ENCODE assay signal across 8 cellular contexts in the genomic region with DNA sequence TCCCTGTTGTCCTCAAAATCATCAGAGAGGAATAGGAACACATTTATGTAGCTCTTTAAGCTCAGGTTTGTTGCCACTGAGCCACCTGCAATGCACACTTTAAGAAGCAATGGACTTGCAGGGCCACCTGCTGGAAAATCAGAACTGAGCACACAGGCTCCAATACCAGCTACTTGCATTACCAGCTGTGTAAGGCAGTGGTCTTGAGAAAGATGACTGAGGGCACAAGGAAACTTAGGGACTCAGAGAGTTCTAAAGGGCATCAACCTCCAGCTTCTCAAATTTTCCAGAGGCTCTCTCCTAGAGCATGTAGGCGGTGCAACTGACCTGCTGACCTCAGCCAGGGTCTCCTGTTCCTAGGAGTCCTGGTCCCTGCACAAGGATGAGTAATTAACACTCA. TPM values are rescaled to one million over a fixed set of nuclear protein-coding genes. Genes with fewer than 3 reads are reported as not detected.
DNase-seq lines count a peak whose midpoint lies in the region; ATAC-seq, FAIRE-seq and TF ChIP-seq lines count a peak whose summit lies in the region.

No MANE protein-coding gene starts in this region.

- in situ Hi-C loops in K562 (cut with MboI): no loop called here

- DNase-seq in BJ (ENCODE audit: low read depth) (no peak), M059J (ENCODE audit: low read depth) (peak; percentile 50), SW480 (ENCODE audit: low spot score) (peak; percentile 65), K562 (ENCODE audit: extremely low read depth in 1 of 4, low spot score in 3 of 4) (peak in 1 of 4 experiments; percentile 46), right lobe of liver (peak in 1 of 3 donors; percentile 75), substantia nigra (lab: John Stamatoyannopoulos, UW) (peak in 13 of 49 donors; percentile 10 to 69 (median 32)), HTR-8/SVneo (ENCODE audit: insufficient read length, low spot score) (no peak)

- no peak overlapping the region for H2AFZ ChIP-seq in K562 (ENCODE audit: low read depth, low read length)

- POLR2A ChIA-PET in BJ (lab: Charles Lee): no interaction called here
- POLR2A ChIA-PET in K562 (lab: Yijun Ruan, JAX): no interaction called here

- H3K27ac ChIP-seq in K562 (ENCODE audit: extremely low read depth, low read depth, low read length) (no peak overlapping the region), right lobe of liver (no peak overlapping the region), substantia nigra (ENCODE audit: low read depth, low read length, poor library complexity, severe bottlenecking) (peak overlapping the region; percentile 11)

- CTCF ChIA-PET in BJ (lab: Yijun Ruan, JAX) (interaction anchor here (1.1 to 3.0 kb wide), 5 partner anchors 15 to 298 kb away, joined by 3 to 24 read pairs (median 3); no protein-coding TSS in a partner anchor), K562 (lab: Yijun Ruan, JAX; ENCODE audit: low intra/inter-chr PET ratio) (interaction anchor here (0.6 kb wide), 2 partner anchors 34 to 140 kb away, joined by 3 read pairs; no protein-coding TSS in a partner anchor)

- peaks cover 13% of the 10 kb centered on the region for H3K27me3 ChIP-seq in BJ (ENCODE audit: control insufficient read depth, insufficient read depth, low read length)
- no peaks in the 10 kb centered on the region for H3K27me3 ChIP-seq in K562 (ENCODE audit: control insufficient read depth in 2 of 2, insufficient read depth in 2 of 2, low read length in 2 of 2)
- H3K27me3 ChIP-seq in right lobe of liver: no peaks in the 10 kb centered on the region

- H3K4me3 ChIP-seq in BJ (ENCODE audit: low read depth, low read length) (no peak overlapping the region), K562 (no peak overlapping the region), right lobe of liver (no peak overlapping the region)

- TF ChIP-seq CTCF in BJ (IDR thresholded peaks at IDR 0.05; ENCODE audit: insufficient read depth, low read depth, low read length): peak; percentile 45
- peak; percentile 45 to 59 (median 46); a peak in 5 of 6 replicates for TF ChIP-seq CTCF in K562 (IDR thresholded peaks at IDR 0.05 in 2 of 3, conservative IDR thresholded peaks at IDR 0.05 in 1 of 3; ENCODE audit: insufficient read depth in 2 of 3, low read depth in 1 of 3, low read length in 3 of 3)
- peak; percentile 74 to 93 (median 86) for TF ChIP-seq CTCF in right lobe of liver (IDR thresholded peaks at IDR 0.05)

- no peak overlapping the region for H3K4me2 ChIP-seq in K562 (ENCODE audit: insufficient read depth, low read length)

- peaks cover 25% of the 10 kb centered on the region for H3K79me2 ChIP-seq in K562 (ENCODE audit: control insufficient read depth, insufficient read depth, low read length)

- TF ChIP-seq EP300 in K562 (IDR thresholded peaks at IDR 0.05; ENCODE audit: low read length): no peak

- no peaks in the 10 kb centered on the region for H4K20me1 ChIP-seq in K562 (replicated peaks; ENCODE audit: control insufficient read depth, insufficient read depth, low read length)

- no peaks in the 10 kb centered on the region for H3K9me1 ChIP-seq in K562 (ENCODE audit: control insufficient read depth, insufficient read depth, low read length)

- TF ChIP-seq POLR2A in K562 (conservative IDR thresholded peaks at IDR 0.05) (no peak), right lobe of liver (IDR thresholded peaks at IDR 0.05) (no peak)

- FAIRE-seq in K562 (lab: Jason Lieb, UNC): no peak
- FAIRE-seq in HTR-8/SVneo (lab: Jason Lieb, UNC): no peak

- WGBS in K562 (ENCODE audit: insufficient coverage, low coverage, missing lambda C conversion rate): 56% methylated on average over 1 of the region's 1 CpG
- WGBS in right lobe of liver (ENCODE audit: insufficient coverage, low coverage, low lambda C conversion rate, missing lambda C conversion rate): no CpG with 5 or more reads among the region's 1 CpG

- intact Hi-C loops in K562 (cut with micrococcal nuclease) (loop anchor here (1.0 to 5.0 kb wide), 2 partner anchors 140 to 296 kb away; no protein-coding TSS in a partner anchor), right lobe of liver (cut with DNase I) (loop anchor here in 1 of 2 donors (5.0 kb wide), 1 partner anchor 141 kb away; no protein-coding TSS in a partner anchor)

- no TSS peak for BruUV-seq in K562 (replicated peaks; lab: Mats Ljungman, UMichigan)

- H3K9me3 ChIP-seq in K562 (replicated peaks; ENCODE audit: control insufficient read depth, insufficient read depth, low read depth, low read length) (no peaks in the 10 kb centered on the region), right lobe of liver (no peaks in the 10 kb centered on the region)

- TF ChIP-seq RAD21 in K562 (CRISPR knock-in tag; conservative IDR thresholded peaks at IDR 0.05 in 1 of 2, IDR thresholded peaks at IDR 0.05 in 1 of 2): peak; percentile 44 to 60; a peak in 3 of 4 replicates

- peak; percentile 30 for ATAC-seq in GM18867 (IDR thresholded peaks at IDR 0.05; ENCODE audit: unreplicated experiment)
- ATAC-seq in K562: no peak
- peak in 3 of 4 donors; percentile 9 to 24 (median 18) for ATAC-seq in right lobe of liver

- H3K4me1 ChIP-seq in K562 (replicated peaks in 1 of 2; ENCODE audit: control insufficient read depth in 2 of 2, insufficient read depth in 2 of 2, low read length in 2 of 2) (peaks cover 10 to 20% of the 10 kb centered on the region in 2 experiments; a peak in 4 of 5 replicates), right lobe of liver (peaks cover 0 to 18% (median 9%) of the 10 kb centered on the region in 4 donors)

- H3K9ac ChIP-seq in K562 (ENCODE audit: insufficient read depth in 1 of 2, low read depth in 2 of 2, low read length in 2 of 2): no peak overlapping the region

- H3K36me3 ChIP-seq in BJ (ENCODE audit: control insufficient read depth, insufficient read depth, low read length) (no peaks in the 10 kb centered on the region), K562 (ENCODE audit: control insufficient read depth, insufficient read depth, low read length) (peaks cover 17% of the 10 kb centered on the region; the same call in 2 of the 3 replicates), right lobe of liver (no peaks in the 10 kb centered on the region)

RNA-seq across cellular contexts. Expression of a gene that starts 2.5 kb away (rescaled TPM):
- polyA plus RNA-seq in BJ (2011; rRNA removed) (86.6 and 99.4 TPM in 2 replicates), K562 (2011; rRNA removed) (47.4 and 49.8 TPM in 2 replicates), K562 (2014; fragmentation: Illumina TruSeq; extraction: Trizol) (104 and 128 TPM in 2 replicates), K562 (2014; fragmentation: Nextera tagmentation; extraction: Ambion mirVana) (10 to 100 TPM; 34.1 to 53.8 TPM), K562 (2014; rRNA removed) (73.6 and 83.6 TPM in 2 replicates)
- polyA minus RNA-seq in BJ (2011; rRNA and poly(A)+ RNA removed): 48.1 and 85.1 TPM in 2 replicates
- 25.9 and 31.9 TPM in 2 replicates for total RNA-seq in M059J (2014; rRNA removed; shearing (Covaris generic))
- 72.3 and 123 TPM in 2 replicates for total RNA-seq in K562 (2011; cell fraction: chromatin; rRNA removed; ENCODE audit: low replicate concordance)
- 62.8 and 69.9 TPM in 2 replicates for total RNA-seq in K562 (2011; cell fraction: nucleolus; rRNA removed)
- total RNA-seq in K562 (2011; cell fraction: nucleoplasm; rRNA removed): 64.1 and 69.2 TPM in 2 replicates
- total RNA-seq in K562 (2014; rRNA removed) (62.8 and 79.1 TPM in 2 replicates), K562 (2014; rRNA removed; fragmentation: Illumina TruSeq; extraction: Trizol) (38.9 and 39.5 TPM in 2 replicates), K562 (2015; rRNA removed; fragmentation: Illumina TruSeq; extraction: Trizol) (43.4 and 43.7 TPM in 2 replicates), K562 (2021) (96.3 and 102 TPM in 2 replicates), right lobe of liver (100 to 1,000 TPM; 178 to 367 (median 230) TPM)
- polyA plus RNA-seq in K562 (2011; cell fraction: cytosol; rRNA removed): 47.1 and 50.4 TPM in 2 replicates
- polyA plus RNA-seq in K562 (2011; cell fraction: nucleus; rRNA removed): 40.2 and 59.5 TPM in 2 replicates
- polyA plus RNA-seq in K562 (2012): 98.6 and 99.2 TPM in 2 replicates
- 65.9 and 85.4 TPM in 2 replicates for polyA minus RNA-seq in K562 (2011; rRNA and poly(A)+ RNA removed)
- polyA minus RNA-seq in K562 (2011; cell fraction: cytosol; rRNA and poly(A)+ RNA removed): 52.9 and 55.1 TPM in 2 replicates
- 27.5 and 40.2 TPM in 2 replicates for polyA minus RNA-seq in K562 (2011; cell fraction: nucleus; rRNA and poly(A)+ RNA removed)

RNA-seq across cellular contexts. Expression of a gene that starts 36.6 kb away (rescaled TPM):
- polyA plus RNA-seq in BJ (2011; rRNA removed) (not detected in 2 replicates), K562 (2011; rRNA removed) (0.15 and 1.2 TPM in 2 replicates), K562 (2014; fragmentation: Illumina TruSeq; extraction: Trizol) (0.10 and 0.15 TPM in 2 replicates), K562 (2014; fragmentation: Nextera tagmentation; extraction: Ambion mirVana) (not detected), K562 (2014; rRNA removed) (0.16 and 0.32 TPM in 2 replicates)
- polyA minus RNA-seq in BJ (2011; rRNA and poly(A)+ RNA removed): not detected in 2 replicates
- total RNA-seq in M059J (2014; rRNA removed; shearing (Covaris generic)): not detected in 2 replicates
- total RNA-seq in K562 (2011; cell fraction: chromatin; rRNA removed; ENCODE audit: low replicate concordance): 0.21 TPM in 1 of 2 replicates, not detected in the other
- total RNA-seq in K562 (2011; cell fraction: nucleolus; rRNA removed): 0.33 and 0.39 TPM in 2 replicates
- total RNA-seq in K562 (2011; cell fraction: nucleoplasm; rRNA removed): not detected in 2 replicates
- total RNA-seq in K562 (2014; rRNA removed) (0.05 and 0.08 TPM in 2 replicates), K562 (2014; rRNA removed; fragmentation: Illumina TruSeq; extraction: Trizol) (0.15 and 0.16 TPM in 2 replicates), K562 (2015; rRNA removed; fragmentation: Illumina TruSeq; extraction: Trizol) (0.04 TPM in 2 replicates), K562 (2021) (0.07 and 0.16 TPM in 2 replicates), right lobe of liver (under 1 TPM in 3 of 6 experiments, not detected in 3; 0.06 to 0.37 (median 0.20) TPM)
- 0.24 and 1.4 TPM in 2 replicates for polyA plus RNA-seq in K562 (2011; cell fraction: cytosol; rRNA removed)
- polyA plus RNA-seq in K562 (2011; cell fraction: nucleus; rRNA removed): 0.35 TPM in 1 of 2 replicates, not detected in the other
- polyA plus RNA-seq in K562 (2012): 0.13 and 0.83 TPM in 2 replicates
- polyA minus RNA-seq in K562 (2011; rRNA and poly(A)+ RNA removed): 0.21 and 4.0 TPM in 2 replicates
- not detected in 2 replicates for polyA minus RNA-seq in K562 (2011; cell fraction: cytosol; rRNA and poly(A)+ RNA removed)
- polyA minus RNA-seq in K562 (2011; cell fraction: nucleus; rRNA and poly(A)+ RNA removed): 0.33 TPM in 1 of 2 replicates, not detected in the other

RNA-seq across cellular contexts. Expression of a gene that starts 40.6 kb away (rescaled TPM):
- polyA plus RNA-seq in BJ (2011; rRNA removed): not detected in 2 replicates
- 0.15 TPM in 1 of 2 replicates, not detected in the other for polyA minus RNA-seq in BJ (2011; rRNA and poly(A)+ RNA removed)
- not detected in 2 replicates for total RNA-seq in M059J (2014; rRNA removed; shearing (Covaris generic))
- not detected in 2 replicates for total RNA-seq in K562 (2011; cell fraction: chromatin; rRNA removed; ENCODE audit: low replicate concordance)
- total RNA-seq in K562 (2011; cell fraction: nucleolus; rRNA removed): not detected in 2 replicates
- total RNA-seq in K562 (2011; cell fraction: nucleoplasm; rRNA removed): not detected in 2 replicates
- total RNA-seq in K562 (2014; rRNA removed): not detected in 2 replicates
- not detected in 2 replicates for total RNA-seq in K562 (2014; rRNA removed; fragmentation: Illumina TruSeq; extraction: Trizol)
- total RNA-seq in K562 (2015; rRNA removed; fragmentation: Illumina TruSeq; extraction: Trizol): not detected in 2 replicates
- total RNA-seq in K562 (2021): not detected in 2 replicates
- not detected in 2 replicates for polyA plus RNA-seq in K562 (2011; rRNA removed)
- polyA plus RNA-seq in K562 (2011; cell fraction: cytosol; rRNA removed): not detected in 2 replicates
- polyA plus RNA-seq in K562 (2011; cell fraction: nucleus; rRNA removed): 0.03 TPM in 1 of 2 replicates, not detected in the other
- polyA plus RNA-seq in K562 (2012): not detected in 2 replicates
- not detected in 2 replicates for polyA plus RNA-seq in K562 (2014; fragmentation: Illumina TruSeq; extraction: Trizol)
- not detected for polyA plus RNA-seq in K562 (2014; fragmentation: Nextera tagmentation; extraction: Ambion mirVana)
- polyA plus RNA-seq in K562 (2014; rRNA removed): not detected in 2 replicates
- polyA minus RNA-seq in K562 (2011; rRNA and poly(A)+ RNA removed): 0.12 TPM in 1 of 2 replicates, not detected in the other
- polyA minus RNA-seq in K562 (2011; cell fraction: cytosol; rRNA and poly(A)+ RNA removed): not detected in 2 replicates
- polyA minus RNA-seq in K562 (2011; cell fraction: nucleus; rRNA and poly(A)+ RNA removed): not detected in 2 replicates
- total RNA-seq in right lobe of liver: 10 to 100 TPM; 10.4 to 61.4 (median 28.4) TPM

Comparison
In these comparisons a context has a peak if more than half of its experiments do, and no peak if none do; other contexts are left out.
1. DNase-seq: peak in M059J (single experiment) and SW480 (single experiment); none in BJ (single experiment) and HTR-8/SVneo (single experiment).
2. RNA of a gene that starts 40.6 kb away (total RNA-seq): 10.4 to 61.4 TPM in right lobe of liver; not detected in M059J and not detected in K562; every median in the first group is over 10 times any median in the second.
3. Peak in every context shown above with its lines, with median percentiles within 50 percentile points of each other: CTCF ChIP-seq.